Comparison of ENCODE assay signal across 20 cellular contexts in genomic region chr12:105931762-105932587, GRCh38.
DNase-seq lines count a peak whose midpoint lies in the region; ATAC-seq, FAIRE-seq and TF ChIP-seq lines count a peak whose summit lies in the region.
"Had no signal": no experiment of that assay in that cellular context is flagged by ENCODE, and none has a peak within 500 bp of the region (broad histone marks: within the 10 kb centered on the region; RNA-seq: fewer than 3 reads in every experiment).

No MANE protein-coding gene starts in this region.

- H3K18ac ChIP-seq in H1 (ENCODE audit: extremely low read depth, low read length) = no peak overlapping the region

- H3K56ac ChIP-seq in H1 (replicated peaks; ENCODE audit: insufficient read length, low read depth, low read length) = no peak overlapping the region

- peaks cover 5% of the 10 kb centered on the region for H3K9me3 Mint-ChIP-seq in nephron

- peak overlapping the region; percentile 39; the same call in 1 of the 2 replicates for H4K8ac ChIP-seq in H1 (ENCODE audit: extremely low read depth, insufficient read depth, low read length)

- no peak for TF ChIP-seq CTCF in mammary epithelial cell (conservative IDR thresholded peaks at IDR 0.05 in 1 of 2, IDR thresholded peaks at IDR 0.05 in 1 of 2; ENCODE audit: extremely low read depth in 1 of 2, insufficient read depth in 1 of 2, low read depth in 1 of 2, low read length in 2 of 2)
- TF ChIP-seq CTCF in breast epithelium (IDR thresholded peaks at IDR 0.05) = no peak
- TF ChIP-seq CTCF in H1 (IDR thresholded peaks at IDR 0.05; ENCODE audit: control extremely low read depth in 1 of 3, insufficient read depth in 1 of 3, low read depth in 1 of 3, low read length in 3 of 3) = no peak
- TF ChIP-seq CTCF in nephron (IDR thresholded peaks at IDR 0.05; ENCODE audit: unreplicated experiment in 3 of 3) = no peak
- no peak for TF ChIP-seq CTCF in D721Med (IDR thresholded peaks at IDR 0.05; ENCODE audit: insufficient read depth, missing control alignments)
- no peak for TF ChIP-seq CTCF in testis (IDR thresholded peaks at IDR 0.05)

- no peak overlapping the region for H3K9ac ChIP-seq in mammary epithelial cell (ENCODE audit: insufficient read depth, low read length)
- no peak overlapping the region for H3K9ac ChIP-seq in H1 (replicated peaks in 1 of 4; ENCODE audit: extremely low read depth in 1 of 4, low read depth in 3 of 4, low read length in 3 of 4)

- TF ChIP-seq POLR2A in breast epithelium (IDR thresholded peaks at IDR 0.05) (no peak), H1 (IDR thresholded peaks at IDR 0.05; ENCODE audit: control extremely low read depth in 1 of 2, low read depth in 2 of 2, low read length in 2 of 2) (no peak), testis (IDR thresholded peaks at IDR 0.05) (no peak)

- BruUV-seq in mammary epithelial cell (replicated peaks; lab: Mats Ljungman, UMichigan) = no TSS peak

- H3K9me3 ChIP-seq in mammary epithelial cell (replicated peaks; ENCODE audit: insufficient read depth, low read length) (no peaks in the 10 kb centered on the region), breast epithelium (no peaks in the 10 kb centered on the region), H1 (ENCODE audit: insufficient read depth in 2 of 2, low read depth in 1 of 2, low read length in 1 of 2) (no peaks in the 10 kb centered on the region), testis (no peaks in the 10 kb centered on the region)
- H3K9me3 ChIP-seq: Peyer's patch had no signal

- H3K4me3 Mint-ChIP-seq in nephron = no peak overlapping the region

- no peak for DNase-seq in mammary epithelial cell
- DNase-seq in breast epithelium (ENCODE audit: low spot score in 2 of 2) = no peak
- DNase-seq in H1 (ENCODE audit: low read depth in 1 of 2, low spot score in 2 of 2) = no peak
- no peak for DNase-seq in D721Med (ENCODE audit: insufficient read length, low spot score)
- no peak for DNase-seq in testis
- DNase-seq: COR-L47, DMS53, KG1, NCI-H1105, NCI-H187, NCI-H2171, NCI-H774, Peyer's patch, SIG-M5 had no signal

- no peaks in the 10 kb centered on the region for H3K36me3 Mint-ChIP-seq in nephron (ENCODE audit: low read depth)

- no peak overlapping the region for H3K4ac ChIP-seq in H1 (replicated peaks; ENCODE audit: insufficient read length, low read depth, low read length)

- no peak overlapping the region for H2BK5ac ChIP-seq in H1 (ENCODE audit: low read depth, low read length)

- H2BK20ac ChIP-seq in H1 (ENCODE audit: low read length) = no peak overlapping the region

- H3K36me3 ChIP-seq in mammary epithelial cell (ENCODE audit: insufficient read depth, low read length) (no peaks in the 10 kb centered on the region), breast epithelium (no peaks in the 10 kb centered on the region), H1 (ENCODE audit: control insufficient read depth in 2 of 4, insufficient read depth in 4 of 4, low read length in 3 of 4) (no peaks in the 10 kb centered on the region), testis (ENCODE audit: low read depth, missing control alignments) (no peaks in the 10 kb centered on the region)
- H3K36me3 ChIP-seq: Peyer's patch had no signal

- in situ Hi-C loops in mammary epithelial cell (cut with MboI; ENCODE audit: low sequenced_read_pairs in 2 of 2) = no loop called here

- peak overlapping the region in 2 of 3 experiments; percentile 13 to 22 for H3K27ac Mint-ChIP-seq in nephron

- no peak overlapping the region for H2BK12ac ChIP-seq in H1 (ENCODE audit: low read depth, low read length)

- no peaks in the 10 kb centered on the region for H3K79me2 ChIP-seq in mammary epithelial cell (ENCODE audit: insufficient read depth, low read length)
- H3K79me2 ChIP-seq in H1 (ENCODE audit: control insufficient read depth in 1 of 2, insufficient read depth in 2 of 2, low read length in 2 of 2) = no peaks in the 10 kb centered on the region

- CTCF ChIA-PET in mammary epithelial cell (lab: Charles Lee; ENCODE audit: low non-redundant PET) (no interaction called here), H1 (lab: Charles Lee; ENCODE audit: partially characterized antibody) (interaction anchor here (1.2 to 1.4 kb wide), 2 partner anchors 10 to 36 kb away, joined by 3 read pairs; no protein-coding TSS in a partner anchor)

- H3K14ac ChIP-seq in H1 (ENCODE audit: insufficient read length) = no peak overlapping the region

- H4K20me1 ChIP-seq in mammary epithelial cell (ENCODE audit: insufficient read depth, low read length) = no peaks in the 10 kb centered on the region
- H4K20me1 ChIP-seq in H1 (replicated peaks in 1 of 2; ENCODE audit: control insufficient read depth in 1 of 2, insufficient read depth in 2 of 2, low read length in 2 of 2) = no peaks in the 10 kb centered on the region

- WGBS in mammary epithelial cell (ENCODE audit: low coverage, missing lambda C conversion rate) = 44% methylated on average over 15 of the region's 15 CpGs
- 87% methylated on average over 15 of the region's 15 CpGs; no CpG with 5 or more reads in 1 of the 2 experiments for WGBS in H1 (ENCODE audit: extremely low coverage in 1 of 2, insufficient coverage in 1 of 2, insufficient read length in 1 of 2, insufficient replicate concordance in 2 of 2, low coverage in 1 of 2, low lambda C conversion rate in 2 of 2, missing lambda C conversion rate in 1 of 2), 2 experiments
- 86 to 87% methylated on average over 15 of the region's 15 CpGs for WGBS in testis, 2 donors

- no peak for TF ChIP-seq RAD21 in H1 (IDR thresholded peaks at IDR 0.05 in 1 of 2, conservative IDR thresholded peaks at IDR 0.05 in 1 of 2; ENCODE audit: low read depth in 2 of 2, low read length in 2 of 2)

- H3K4me2 ChIP-seq in mammary epithelial cell (ENCODE audit: insufficient read depth, low read depth, low read length) (no peak overlapping the region), H1 (ENCODE audit: insufficient read depth in 1 of 2, low read depth in 2 of 2, low read length in 2 of 2) (no peak overlapping the region)

- no peak overlapping the region for H4K91ac ChIP-seq in H1 (replicated peaks; ENCODE audit: insufficient read length, low read length)

- no peak overlapping the region for H2BK120ac ChIP-seq in H1 (replicated peaks; ENCODE audit: low read depth, low read length)

- H2AFZ ChIP-seq in mammary epithelial cell (ENCODE audit: low read depth, low read length) (peak overlapping the region; percentile 68), H1 (ENCODE audit: low read length) (no peak overlapping the region)

- H3K4me3 ChIP-seq in mammary epithelial cell (replicated peaks in 1 of 3; ENCODE audit: insufficient read depth in 1 of 3, low read depth in 2 of 3, low read length in 3 of 3) (no peak overlapping the region), breast epithelium (no peak overlapping the region), H1 (ENCODE audit: extremely low read depth in 1 of 4, insufficient read depth in 2 of 4, low read depth in 3 of 4, low read length in 4 of 4) (no peak overlapping the region), testis (no peak overlapping the region)
- H3K4me3 ChIP-seq: GM12878, Peyer's patch had no signal

- peaks cover 8% of the 10 kb centered on the region for H3K27me3 Mint-ChIP-seq in nephron (ENCODE audit: low read depth)

- H3K4me1 ChIP-seq in mammary epithelial cell (ENCODE audit: insufficient read depth, low read length) = peaks cover 63% of the 10 kb centered on the region
- no peaks in the 10 kb centered on the region for H3K4me1 ChIP-seq in breast epithelium
- peaks cover 0 to 7% (median 4%) of the 10 kb centered on the region in 4 experiments; a peak in 3 of 7 replicates for H3K4me1 ChIP-seq in H1 (replicated peaks in 1 of 4; ENCODE audit: control insufficient read depth in 3 of 4, insufficient read depth in 4 of 4, low read length in 3 of 4)
- peaks cover 6% of the 10 kb centered on the region for H3K4me1 ChIP-seq in testis
- H3K4me1 ChIP-seq: Peyer's patch had no signal

- H3K23ac ChIP-seq in H1 (ENCODE audit: insufficient read length) = no peak overlapping the region

- no peaks in the 10 kb centered on the region for H3K79me1 ChIP-seq in H1 (ENCODE audit: low read depth, low read length)

- ATAC-seq in HG03342 (IDR thresholded peaks at IDR 0.05; ENCODE audit: unreplicated experiment) (no peak), HG02623 (IDR thresholded peaks at IDR 0.05; ENCODE audit: unreplicated experiment) (no peak)
- ATAC-seq: GM12878 had no signal

- POLR2A ChIA-PET in H1 (lab: Charles Lee; ENCODE audit: partially characterized antibody) = no interaction called here

- no peak for FAIRE-seq in H1 (lab: Jason Lieb, UNC)
- no peak for FAIRE-seq in D721Med (lab: Jason Lieb, UNC)
- FAIRE-seq: GM12878, GM18507 had no signal

- H3K27me3 ChIP-seq in mammary epithelial cell (ENCODE audit: insufficient read depth, low read length) = no peaks in the 10 kb centered on the region
- no peaks in the 10 kb centered on the region for H3K27me3 ChIP-seq in breast epithelium
- no peaks in the 10 kb centered on the region for H3K27me3 ChIP-seq in H1 (replicated peaks in 1 of 4; ENCODE audit: control insufficient read depth in 3 of 4, extremely low read depth in 1 of 4, insufficient read depth in 3 of 4, low read length in 3 of 4)
- H3K27me3 ChIP-seq in testis = no peaks in the 10 kb centered on the region
- H3K27me3 ChIP-seq: Peyer's patch had no signal

- H3K27ac ChIP-seq in mammary epithelial cell (ENCODE audit: insufficient read depth, low read depth, low read length) = no peak overlapping the region
- no peak overlapping the region for H3K27ac ChIP-seq in breast epithelium
- no peak overlapping the region for H3K27ac ChIP-seq in H1 (ENCODE audit: low read depth, low read length)
- no peak overlapping the region for H3K27ac ChIP-seq in testis
- H3K27ac ChIP-seq: C4-2B, Peyer's patch had no signal

- intact Hi-C loops in mammary epithelial cell (cut with micrococcal nuclease) = loop anchor here (5.0 kb wide), 1 partner anchor 180 kb away; no protein-coding TSS in a partner anchor
- intact Hi-C loops in breast epithelium (cut with DNase I; ENCODE audit: low total_unique reads) = no loop called here
- intact Hi-C loops in testis (cut with DNase I; ENCODE audit: low total_unique reads) = no loop called here

- no peak overlapping the region for H2BK15ac ChIP-seq in H1 (ENCODE audit: low read length)

- TF ChIP-seq EP300 in H1 (IDR thresholded peaks at IDR 0.05; ENCODE audit: borderline replicate concordance in 1 of 2, low read depth in 2 of 2, low read length in 2 of 2) = no peak

- peaks cover 63% of the 10 kb centered on the region for H3K4me1 Mint-ChIP-seq in nephron

- dilution Hi-C loops in mammary epithelial cell (cut with HindIII; ENCODE audit: low sequenced_read_pairs) = no loop called here

- no peak overlapping the region for H4K5ac ChIP-seq in H1 (ENCODE audit: insufficient read length, low read depth, low read length)

- peaks cover 2% of the 10 kb centered on the region; the same call in 1 of the 2 replicates for H3K23me2 ChIP-seq in H1 (ENCODE audit: low read depth, low read length)

- no peak overlapping the region for H2AK5ac ChIP-seq in H1 (ENCODE audit: low read depth, low read length)

TF ChIP-seq in H1, 55 proteins besides CTCF, POLR2A, EP300 and RAD21:
- no peak for TF ChIP-seq HDAC2 (IDR thresholded peaks at IDR 0.05; ENCODE audit: borderline replicate concordance in 1 of 2, low read depth in 2 of 2, low read length in 2 of 2)
- no peak for TF ChIP-seq SRF (IDR thresholded peaks at IDR 0.05; ENCODE audit: low read depth, low read length)
